Comparison of ENCODE assay signal across 13 cellular contexts in the genomic region with DNA sequence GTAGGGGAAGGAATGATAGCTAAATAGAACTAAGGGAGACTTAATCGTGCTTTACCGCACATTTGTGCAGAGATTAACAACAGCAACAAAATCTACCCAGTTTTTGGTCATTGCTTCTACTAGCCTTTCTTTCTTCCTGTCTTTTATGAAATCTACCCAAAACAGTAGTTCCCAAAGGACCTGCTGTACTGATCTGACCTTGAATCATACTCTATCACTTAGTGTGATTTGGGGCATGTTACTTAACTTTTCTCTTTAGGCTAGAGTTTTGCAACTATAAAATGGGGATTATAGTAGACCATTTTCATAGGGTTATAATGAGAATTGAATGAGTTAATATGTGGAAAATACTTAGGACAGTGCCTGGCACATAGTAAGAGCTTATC. TPM values are rescaled to one million over a fixed set of nuclear protein-coding genes. Genes with fewer than 3 reads are reported as not detected.
DNase-seq lines count a peak whose midpoint lies in the region; ATAC-seq and TF ChIP-seq lines count a peak whose summit lies in the region.
"Had no signal": no experiment of that assay in that cellular context is flagged by ENCODE, and none has a peak within 500 bp of the region (broad histone marks: within the 10 kb centered on the region; RNA-seq: fewer than 3 reads in every experiment).

No MANE protein-coding gene starts in this region.

- H3K4me1 Mint-ChIP-seq in GM23338 = peaks cover 71% of the 10 kb centered on the region
- no peaks in the 10 kb centered on the region for H3K4me1 Mint-ChIP-seq in activated T-helper 2 cell treated with anti-CD3 and anti-CD28 coated beads, Interferon-gamma antibody, Interleukin-2, Interleukin-4, amounts not matched to agents 10 μg/mL and 5 μg/mL and 100 μg/mL, durations not matched to agents 14 hours and 24 hours and 36 hours (ENCODE audit: low read depth)
- H3K4me1 Mint-ChIP-seq: B cell had no signal

- peaks cover 77% of the 10 kb centered on the region for H3K4me1 ChIP-seq in GM23338 (ENCODE audit: insufficient read depth)

- H3K9me2 ChIP-seq in GM23338 (ENCODE audit: insufficient read depth) = no peaks in the 10 kb centered on the region

- H3K4me3 ChIP-seq in GM23338 (no peak overlapping the region), coronary artery (peak overlapping the region; percentile 1), skin epidermis (no peak overlapping the region)

- intact Hi-C loops in activated T-helper 2 cell treated with anti-CD3 and anti-CD28 coated beads, Interferon-gamma antibody, Interleukin-2, Interleukin-4, amounts not matched to agents 10 μg/mL and 5 μg/mL and 100 μg/mL, durations not matched to agents 14 hours and 24 hours and 36 hours (cut with micrococcal nuclease) = no loop called here

- no peak for ATAC-seq in GM23338
- no peak for ATAC-seq in GM21390 (IDR thresholded peaks at IDR 0.05; ENCODE audit: unreplicated experiment)
- ATAC-seq: HCT116; stimulated activated naive CD8-positive, alpha-beta T cell treated with anti-CD3 and anti-CD28 coated beads, Interleukin-15, Interleukin-2, amounts not matched to agents 100 U/mL and 50 U/mL, for 24 hours had no signal

- H3K79me2 ChIP-seq in GM23338 (replicated peaks; ENCODE audit: insufficient read depth) = peaks cover 99% of the 10 kb centered on the region

- H3K36me3 ChIP-seq in GM23338 (ENCODE audit: insufficient read depth) = no peaks in the 10 kb centered on the region

- H3K27ac Mint-ChIP-seq in GM23338 = peak overlapping the region; percentile 86
- no peak overlapping the region for H3K27ac Mint-ChIP-seq in activated T-helper 2 cell treated with anti-CD3 and anti-CD28 coated beads, Interferon-gamma antibody, Interleukin-2, Interleukin-4, amounts not matched to agents 10 μg/mL and 5 μg/mL and 100 μg/mL, durations not matched to agents 14 hours and 24 hours and 36 hours
- H3K27ac Mint-ChIP-seq: B cell had no signal

- H3K9me3 Mint-ChIP-seq in GM23338 = no peaks in the 10 kb centered on the region
- H3K9me3 Mint-ChIP-seq in activated T-helper 2 cell treated with anti-CD3 and anti-CD28 coated beads, Interferon-gamma antibody, Interleukin-2, Interleukin-4, amounts not matched to agents 10 μg/mL and 5 μg/mL and 100 μg/mL, durations not matched to agents 14 hours and 24 hours and 36 hours = no peaks in the 10 kb centered on the region

- H3K27me3 ChIP-seq in GM23338 (ENCODE audit: insufficient read depth) (no peaks in the 10 kb centered on the region), layer of hippocampus (ENCODE audit: control insufficient read depth, insufficient read depth, low read length) (no peaks in the 10 kb centered on the region)

- no peaks in the 10 kb centered on the region for H3F3A ChIP-seq in GM23338 (replicated peaks; ENCODE audit: low read depth)

- H3K27me3 Mint-ChIP-seq in GM23338 (ENCODE audit: insufficient read depth, low read depth, poor library complexity) = peaks cover 15% of the 10 kb centered on the region
- peaks cover under 1% of the 10 kb centered on the region for H3K27me3 Mint-ChIP-seq in activated T-helper 2 cell treated with anti-CD3 and anti-CD28 coated beads, Interferon-gamma antibody, Interleukin-2, Interleukin-4, amounts not matched to agents 10 μg/mL and 5 μg/mL and 100 μg/mL, durations not matched to agents 14 hours and 24 hours and 36 hours (ENCODE audit: low read depth)
- H3K27me3 Mint-ChIP-seq: B cell had no signal

- H3K36me3 Mint-ChIP-seq in GM23338 (ENCODE audit: low read depth) = no peaks in the 10 kb centered on the region
- no peaks in the 10 kb centered on the region for H3K36me3 Mint-ChIP-seq in activated T-helper 2 cell treated with anti-CD3 and anti-CD28 coated beads, Interferon-gamma antibody, Interleukin-2, Interleukin-4, amounts not matched to agents 10 μg/mL and 5 μg/mL and 100 μg/mL, durations not matched to agents 14 hours and 24 hours and 36 hours (ENCODE audit: low read depth)

- no peak overlapping the region for H2AFZ ChIP-seq in GM23338

- H3K4me3 Mint-ChIP-seq in GM23338 = no peak overlapping the region
- no peak overlapping the region for H3K4me3 Mint-ChIP-seq in activated T-helper 2 cell treated with anti-CD3 and anti-CD28 coated beads, Interferon-gamma antibody, Interleukin-2, Interleukin-4, amounts not matched to agents 10 μg/mL and 5 μg/mL and 100 μg/mL, durations not matched to agents 14 hours and 24 hours and 36 hours (ENCODE audit: low read depth)
- H3K4me3 Mint-ChIP-seq: B cell had no signal

- peak overlapping the region; percentile 86 for H3K27ac ChIP-seq in GM23338 (ENCODE audit: low read depth)
- H3K27ac ChIP-seq in coronary artery = peak overlapping the region; percentile 60 to 77
- peak overlapping the region; percentile 52 for H3K27ac ChIP-seq in layer of hippocampus (ENCODE audit: low read depth, low read length)
- H3K27ac ChIP-seq in skin epidermis = peak overlapping the region in 17 of 21 experiments; percentile 1 to 81 (median 55)

- peak overlapping the region; percentile 64 for H3K4me2 ChIP-seq in GM23338

- DNase-seq in GM23338 (ENCODE audit: low spot score) (no peak), coronary artery (ENCODE audit: low spot score) (no peak), activated T-cell treated with anti-CD3 and anti-CD28 coated beads for 4 hours (no peak)
- DNase-seq in activated T-helper 2 cell treated with anti-CD3 and anti-CD28 coated beads, Interferon-gamma antibody, Interleukin-2, Interleukin-4, amounts not matched to agents 10 μg/mL and 5 μg/mL and 100 μg/mL, durations not matched to agents 14 hours and 24 hours and 36 hours (ENCODE audit: low spot score) = no peak
- no peak for DNase-seq in activated CD8-positive, alpha-beta memory T cell treated with anti-CD3 and anti-CD28 coated beads, Interleukin-2, amount 50 U/mL, for 4 hours
- DNase-seq: anterior cingulate cortex; NCI-H69; stimulated activated naive CD8-positive, alpha-beta T cell treated with anti-CD3 and anti-CD28 coated beads, Interleukin-15, Interleukin-2, amounts not matched to agents 100 U/mL and 50 U/mL, for 24 hours had no signal

- TF ChIP-seq CTCF in GM23338 (conservative IDR thresholded peaks at IDR 0.05; ENCODE audit: low read depth in 2 of 2) (no peak), coronary artery (IDR thresholded peaks at IDR 0.05) (no peak)

- peaks cover 36% of the 10 kb centered on the region for H4K20me1 ChIP-seq in GM23338 (replicated peaks; ENCODE audit: insufficient read depth)

TF ChIP-seq in GM23338, 12 proteins besides CTCF, POLR2A, EP300 and RAD21 (continues in another document):
- TF ChIP-seq ZNF331 (CRISPR knock-in tag; IDR thresholded peaks at IDR 0.05; ENCODE audit: low read depth) = no peak
- no peak for TF ChIP-seq JUNB (IDR thresholded peaks at IDR 0.05; ENCODE audit: unreplicated experiment)
- TF ChIP-seq STAT1 (IDR thresholded peaks at IDR 0.05; ENCODE audit: unreplicated experiment) = no peak
- TF ChIP-seq CREB1 (CRISPR knock-in tag; IDR thresholded peaks at IDR 0.05; ENCODE audit: low read depth) = no peak
- TF ChIP-seq REST (IDR thresholded peaks at IDR 0.05; ENCODE audit: unreplicated experiment) = no peak
- TF ChIP-seq ZNF114 (CRISPR knock-in tag; IDR thresholded peaks at IDR 0.05) = no peak

RNA-seq across cellular contexts. Expression of gene MACF1, which starts 30.5 kb away (rescaled TPM):
- total RNA-seq in GM23338 (2014; rRNA removed; shearing (Covaris generic)) = 317 and 399 TPM in 2 replicates
- 87.3 and 104 TPM in 2 replicates for polyA plus RNA-seq in GM23338 (2016; fragmentation: Nextera tagmentation; extraction: Ambion mirVana)
- total RNA-seq in activated T-helper 2 cell treated with anti-CD3 and anti-CD28 coated beads, Interferon-gamma antibody, Interleukin-2, Interleukin-4, amounts not matched to agents 10 μg/mL and 5 μg/mL and 100 μg/mL, durations not matched to agents 14 hours and 24 hours and 36 hours = 210 and 212 TPM in 2 replicates
